ENCODE assay signal across 19 cellular contexts in the genomic region with DNA sequence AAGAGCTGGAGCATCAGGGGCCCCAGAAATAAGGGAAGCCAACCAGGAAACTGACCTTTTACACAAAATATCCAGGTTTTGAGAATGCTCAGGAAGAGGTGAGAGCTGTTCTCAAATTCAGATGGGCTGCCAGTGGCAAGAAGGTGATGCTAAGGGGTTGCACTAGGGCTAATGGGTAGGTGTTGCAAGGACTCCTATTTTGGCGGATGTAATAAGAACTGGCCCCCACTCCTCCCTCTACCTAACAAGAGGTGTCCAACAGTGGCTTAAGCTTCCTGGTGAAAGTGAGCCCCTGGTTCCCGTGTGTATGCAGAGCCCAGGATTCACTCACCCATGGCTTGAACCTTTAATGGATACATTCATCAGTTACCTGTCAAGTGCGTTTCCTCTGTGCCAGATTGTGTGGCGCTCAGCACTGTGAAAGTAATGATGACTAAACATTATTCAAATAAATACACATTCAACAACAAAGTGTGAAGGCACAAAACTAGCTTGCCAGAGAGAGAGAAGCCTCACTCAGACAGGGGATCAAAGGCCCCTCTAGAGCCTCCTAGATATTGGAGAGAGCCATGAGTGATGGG. TPM values are rescaled to one million over a fixed set of nuclear protein-coding genes. Genes with fewer than 3 reads are reported as not detected.
DNase-seq lines count a peak whose midpoint lies in the region; ATAC-seq, FAIRE-seq and TF ChIP-seq lines count a peak whose summit lies in the region.
"Had no signal": no experiment of that assay in that cellular context is flagged by ENCODE, and none has a peak within 500 bp of the region (broad histone marks: within the 10 kb centered on the region; RNA-seq: fewer than 3 reads in every experiment).

No MANE protein-coding gene starts in this region.

- no peaks in the 10 kb centered on the region for H3K9me3 Mint-ChIP-seq in nephron
- H3K9me3 Mint-ChIP-seq in immature natural killer cell, result no peaks in the 10 kb centered on the region

- TF ChIP-seq RAD21 in K562 (CRISPR knock-in tag; conservative IDR thresholded peaks at IDR 0.05 in 1 of 2, IDR thresholded peaks at IDR 0.05 in 1 of 2), result no peak

- DNase-seq in DMS79 treated with DMSO at 0.1 percent for 48 hours (lab: John Stamatoyannopoulos, UW) (peak; percentile 48), NCI-H1694 (lab: John Stamatoyannopoulos, UW) (peak; percentile 51), K562 (ENCODE audit: extremely low read depth in 1 of 4, low spot score in 3 of 4) (no peak), immature natural killer cell (no peak)
- DNase-seq in central memory CD4-positive, alpha-beta T cell, result no peak
- DNase-seq in activated CD4-positive, alpha-beta T cell treated with anti-CD3 and anti-CD28 coated beads, Interleukin-2, amount 50 U/mL, for 1 hour, result no peak
- DNase-seq in stimulated activated CD4-positive, alpha-beta T cell treated with anti-CD3 and anti-CD28 coated beads, Interleukin-1b, Interleukin-23, amount 100 ng/mL, for 48 hours, result no peak
- DNase-seq: activated CD8-positive, alpha-beta memory T cell treated with anti-CD3 and anti-CD28 coated beads for 24 hours; activated naive CD4-positive, alpha-beta T cell; brain microvascular endothelial cell; stimulated activated CD4-positive, alpha-beta T cell treated with anti-CD3 and anti-CD28 coated beads, Interleukin-4, amount 100 ng/mL, for 1 hour; upper lobe of right lung had no signal

- no peak overlapping the region for H3K9ac ChIP-seq in K562 (ENCODE audit: insufficient read depth in 1 of 2, low read depth in 2 of 2, low read length in 2 of 2)

- no peak overlapping the region for H3K27ac ChIP-seq in K562 (ENCODE audit: extremely low read depth, low read depth, low read length)
- H3K27ac ChIP-seq: brain microvascular endothelial cell, gastroesophageal sphincter, upper lobe of right lung had no signal

- FAIRE-seq in K562 (lab: Jason Lieb, UNC), result no peak
- FAIRE-seq: GM12891 had no signal

- H3K4me1 Mint-ChIP-seq in nephron, result peaks cover 6% of the 10 kb centered on the region
- peaks cover 6 to 7% of the 10 kb centered on the region in 2 donors for H3K4me1 Mint-ChIP-seq in immature natural killer cell

- H2AFZ ChIP-seq in K562 (ENCODE audit: low read depth, low read length), result no peak overlapping the region

- peaks cover 0 to 7% of the 10 kb centered on the region in 2 experiments; a peak in 1 of 5 replicates for H3K4me1 ChIP-seq in K562 (replicated peaks in 1 of 2; ENCODE audit: control insufficient read depth in 2 of 2, insufficient read depth in 2 of 2, low read length in 2 of 2)
- H3K4me1 ChIP-seq: upper lobe of right lung had no signal

- no peaks in the 10 kb centered on the region for H3K9me1 ChIP-seq in K562 (ENCODE audit: control insufficient read depth, insufficient read depth, low read length)

- intact Hi-C loops in K562 (cut with micrococcal nuclease), result no loop called here

- no peaks in the 10 kb centered on the region; the same call in 1 of the 2 replicates for H4K20me1 ChIP-seq in K562 (replicated peaks; ENCODE audit: control insufficient read depth, insufficient read depth, low read length)

- H3K36me3 ChIP-seq in K562 (ENCODE audit: control insufficient read depth, insufficient read depth, low read length), result no peaks in the 10 kb centered on the region
- H3K36me3 ChIP-seq: brain microvascular endothelial cell, gastroesophageal sphincter, upper lobe of right lung had no signal

- TF ChIP-seq CTCF in K562 (IDR thresholded peaks at IDR 0.05 in 2 of 3, conservative IDR thresholded peaks at IDR 0.05 in 1 of 3; ENCODE audit: insufficient read depth in 2 of 3, low read depth in 1 of 3, low read length in 3 of 3) (no peak), nephron (IDR thresholded peaks at IDR 0.05; ENCODE audit: unreplicated experiment in 3 of 3) (no peak)

- WGBS in K562 (ENCODE audit: insufficient coverage, low coverage, missing lambda C conversion rate), result 9% methylated on average over 4 of the region's 4 CpGs

- H3K9me3 ChIP-seq in K562 (replicated peaks; ENCODE audit: control insufficient read depth, insufficient read depth, low read depth, low read length), result no peaks in the 10 kb centered on the region
- H3K9me3 ChIP-seq: gastroesophageal sphincter, upper lobe of right lung had no signal

- TF ChIP-seq EP300 in K562 (IDR thresholded peaks at IDR 0.05; ENCODE audit: low read length), result no peak

- TF ChIP-seq POLR2A in K562 (conservative IDR thresholded peaks at IDR 0.05), result no peak

- H3K4me2 ChIP-seq in K562 (ENCODE audit: insufficient read depth, low read length), result no peak overlapping the region

- H3K79me2 ChIP-seq in K562 (ENCODE audit: control insufficient read depth, insufficient read depth, low read length), result no peaks in the 10 kb centered on the region

- POLR2A ChIA-PET in K562 (lab: Yijun Ruan, JAX), result interaction anchor here (0.5 to 1.2 kb wide), 2 partner anchors 28 to 387 kb away, joined by 3 read pairs; no protein-coding TSS in a partner anchor

- no peak for ATAC-seq in K562
- ATAC-seq: gastroesophageal sphincter had no signal

- no peak overlapping the region for H3K27ac Mint-ChIP-seq in nephron
- no peak overlapping the region for H3K27ac Mint-ChIP-seq in immature natural killer cell

- no peak overlapping the region for H3K4me3 ChIP-seq in K562
- H3K4me3 ChIP-seq: gastroesophageal sphincter, upper lobe of right lung had no signal

- H3K4me3 Mint-ChIP-seq in nephron (peak overlapping the region; percentile 76 to 77 (median 77)), immature natural killer cell (no peak overlapping the region)

- BruUV-seq in K562 (replicated peaks; lab: Mats Ljungman, UMichigan), result no TSS peak

- in situ Hi-C loops in K562 (cut with MboI), result no loop called here

- CTCF ChIA-PET in K562 (lab: Yijun Ruan, JAX; ENCODE audit: low intra/inter-chr PET ratio), result no interaction called here

- H3K27me3 ChIP-seq in K562 (ENCODE audit: control insufficient read depth in 2 of 2, insufficient read depth in 2 of 2, low read length in 2 of 2), result peaks cover 0 to 10% of the 10 kb centered on the region in 2 experiments; a peak in 2 of 5 replicates

- H3K27me3 Mint-ChIP-seq in nephron (ENCODE audit: low read depth), result peaks cover 77% of the 10 kb centered on the region
- peaks cover 9 to 29% (median 17%) of the 10 kb centered on the region in 3 donors for H3K27me3 Mint-ChIP-seq in immature natural killer cell (ENCODE audit: low read depth in 3 of 3)

- no peaks in the 10 kb centered on the region for H3K36me3 Mint-ChIP-seq in nephron (ENCODE audit: low read depth)
- peaks cover 0 to 3% (median 0%) of the 10 kb centered on the region in 3 donors for H3K36me3 Mint-ChIP-seq in immature natural killer cell
- H3K36me3 Mint-ChIP-seq: IgD-negative memory B cell had no signal

TF ChIP-seq in K562, 482 proteins besides CTCF, POLR2A, EP300 and RAD21:
- TF ChIP-seq ZNF316 (IDR thresholded peaks at IDR 0.05) (peak; percentile 55), PTBP1 (IDR thresholded peaks at IDR 0.05; ENCODE audit: low read depth, low read length) (no peak), TAF9B (IDR thresholded peaks at IDR 0.05; ENCODE audit: partially characterized antibody) (no peak), ZNF274 (IDR thresholded peaks at IDR 0.05; ENCODE audit: borderline replicate concordance, low read depth, low read length) (no peak), ZNF77 (CRISPR knock-in tag; IDR thresholded peaks at IDR 0.05) (no peak), ATF3 (IDR thresholded peaks at IDR 0.05) (no peak), ATF3 (CRISPR knock-in tag; conservative IDR thresholded peaks at IDR 0.05) (no peak), SMAD2 (IDR thresholded peaks at IDR 0.05; ENCODE audit: low read depth, low read length) (no peak), CAMTA2 (CRISPR knock-in tag; conservative IDR thresholded peaks at IDR 0.05) (no peak), SP2 (IDR thresholded peaks at IDR 0.05; ENCODE audit: extremely low read depth, low read depth, low read length, poor library complexity, severe bottlenecking) (no peak), LARP7 (IDR thresholded peaks at IDR 0.05) (no peak), ZNF445 (CRISPR knock-in tag; IDR thresholded peaks at IDR 0.05; ENCODE audit: low read depth) (no peak), FIP1L1 (IDR thresholded peaks at IDR 0.05; ENCODE audit: low read depth, low read length, poor library complexity, severe bottlenecking) (no peak), C11orf30 (IDR thresholded peaks at IDR 0.05; ENCODE audit: low read depth) (0 out of 2 replicates have a peak, but pooled peaks have one; percentile 9), BMI1 (IDR thresholded peaks at IDR 0.05; ENCODE audit: low read length) (no peak)
TF ChIP-seq in K562: peak in this region for 2.

RNA-seq across cellular contexts. Expression of gene CHGA, which starts 0.7 kb away (rescaled TPM):
- not detected in 2 replicates for total RNA-seq in K562 (2011; cell fraction: chromatin; rRNA removed; ENCODE audit: low replicate concordance)
- total RNA-seq in K562 (2011; cell fraction: nucleolus; rRNA removed), result not detected in 2 replicates
- not detected in 2 replicates for total RNA-seq in K562 (2011; cell fraction: nucleoplasm; rRNA removed)
- total RNA-seq in K562 (2014; rRNA removed), result not detected in 2 replicates
- not detected in 2 replicates for total RNA-seq in K562 (2014; rRNA removed; fragmentation: Illumina TruSeq; extraction: Trizol)
- not detected in 2 replicates for total RNA-seq in K562 (2015; rRNA removed; fragmentation: Illumina TruSeq; extraction: Trizol)
- total RNA-seq in K562 (2021), result 0.20 TPM in 1 of 2 replicates, not detected in the other
- polyA plus RNA-seq in K562 (2011; rRNA removed), result not detected in 2 replicates
- not detected in 2 replicates for polyA plus RNA-seq in K562 (2011; cell fraction: cytosol; rRNA removed)
- polyA plus RNA-seq in K562 (2011; cell fraction: nucleus; rRNA removed), result not detected in 2 replicates
- polyA plus RNA-seq in K562 (2012), result not detected in 2 replicates
- not detected in 2 replicates for polyA plus RNA-seq in K562 (2014; fragmentation: Illumina TruSeq; extraction: Trizol)
- polyA plus RNA-seq in K562 (2014; fragmentation: Nextera tagmentation; extraction: Ambion mirVana), result not detected
- not detected in 2 replicates for polyA plus RNA-seq in K562 (2014; rRNA removed)
- polyA minus RNA-seq in K562 (2011; rRNA and poly(A)+ RNA removed), result not detected in 2 replicates
- polyA minus RNA-seq in K562 (2011; cell fraction: cytosol; rRNA and poly(A)+ RNA removed), result not detected in 2 replicates
- not detected in 2 replicates for polyA minus RNA-seq in K562 (2011; cell fraction: nucleus; rRNA and poly(A)+ RNA removed)
- polyA plus RNA-seq in immature natural killer cell, result under 1 TPM in 1 of 3 donors, not detected in 2; 0.63 TPM
- total RNA-seq: myocyte, renal cortical epithelial cell, upper lobe of right lung had no signal
- polyA plus RNA-seq: BJ had no signal

Comparison
In these comparisons a context has a peak if more than half of its experiments do, and no peak if none do; other contexts are left out.
1. DNase-seq: peak in DMS79 treated with DMSO at 0.1 percent for 48 hours (single experiment) and NCI-H1694 (single experiment); none in K562 (0 of 4), central memory CD4-positive, alpha-beta T cell (single experiment), immature natural killer cell (0 of 3), activated CD4-positive, alpha-beta T cell treated with anti-CD3 and anti-CD28 coated beads, Interleukin-2, amount 50 U/mL, for 1 hour (single experiment) and stimulated activated CD4-positive, alpha-beta T cell treated with anti-CD3 and anti-CD28 coated beads, Interleukin-1b, Interleukin-23, amount 100 ng/mL, for 48 hours (single experiment).
2. H3K4me3 Mint-ChIP-seq: peak in nephron (3 of 3); none in immature natural killer cell (0 of 5).